In the genomic region with DNA sequence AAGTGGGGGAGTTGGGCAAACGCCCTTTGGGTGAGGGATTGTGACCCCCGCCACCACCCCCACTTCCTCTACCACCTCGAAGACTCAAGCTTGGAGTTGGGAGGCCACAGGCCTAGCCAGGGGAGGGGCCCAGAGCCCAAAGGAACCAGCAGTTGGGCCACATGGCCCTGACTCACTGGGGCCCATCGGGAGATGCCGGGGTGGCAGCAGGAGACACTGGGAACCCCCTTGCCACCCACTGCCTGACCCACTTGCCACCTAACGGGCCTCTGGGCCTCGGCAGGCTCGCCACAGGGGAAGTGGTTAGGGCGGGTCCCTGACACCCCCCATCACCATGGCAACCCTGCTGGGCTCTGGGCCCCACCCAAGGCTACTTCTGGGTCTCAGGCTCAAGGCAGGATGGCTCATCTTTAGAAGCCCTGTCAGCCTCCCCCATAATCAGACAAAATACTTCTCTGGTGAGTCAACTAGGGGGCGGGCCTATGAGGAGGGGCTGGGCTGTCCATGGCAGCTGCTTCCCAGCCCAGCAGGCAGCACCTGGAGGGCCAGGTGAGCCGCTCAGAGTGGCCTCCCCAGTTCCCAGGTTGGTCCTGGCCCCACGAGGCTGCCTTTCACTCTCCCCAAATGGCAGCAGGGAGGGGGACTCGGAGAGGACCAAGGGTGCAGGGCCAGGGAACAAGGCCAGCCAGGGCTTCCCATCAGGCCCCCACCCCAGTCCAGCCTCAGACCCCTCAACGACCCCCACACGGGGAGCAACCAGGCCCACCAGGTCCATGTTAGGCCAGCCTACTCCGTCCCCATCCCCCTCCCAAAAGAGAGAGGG, we compare ENCODE assay signal across 8 cellular contexts. TPM values are rescaled to one million over a fixed set of nuclear protein-coding genes. Genes with fewer than 3 reads are reported as not detected.
DNase-seq lines count a peak whose midpoint lies in the region; ATAC-seq and TF ChIP-seq lines count a peak whose summit lies in the region.

No MANE protein-coding gene starts in this region.

- H3K4me3 ChIP-seq in DOHH2 (ENCODE audit: low read length) (peak overlapping the region; percentile 87), prostate gland (peak overlapping the region; percentile 44 to 45), urinary bladder (ENCODE audit: low read depth, low read length) (peak overlapping the region; percentile 47)

- H3K27me3 ChIP-seq in DOHH2 (ENCODE audit: control insufficient read depth, low read length) (peaks cover 8% of the 10 kb centered on the region; the same call in 1 of the 2 replicates), prostate gland (replicated peaks; ENCODE audit: insufficient read depth) (no peaks in the 10 kb centered on the region)

- no peak overlapping the region for H3K27ac ChIP-seq in DOHH2 (ENCODE audit: low read depth, low read length)
- H3K27ac ChIP-seq in prostate gland, result peak overlapping the region; percentile 83 to 87
- peak overlapping the region; percentile 85 for H3K27ac ChIP-seq in urinary bladder (ENCODE audit: low read depth)

- H3K4me2 ChIP-seq in DOHH2 (ENCODE audit: low read length), result peak overlapping the region; percentile 93

- no peak for TF ChIP-seq CTCF in DOHH2 (IDR thresholded peaks at IDR 0.05; ENCODE audit: low read depth, low read length, poor library complexity, severe bottlenecking)
- no peak for TF ChIP-seq CTCF in prostate gland (IDR thresholded peaks at IDR 0.05)

- H3K9me3 ChIP-seq in DOHH2 (ENCODE audit: control insufficient read depth, insufficient read depth, low read length) (no peaks in the 10 kb centered on the region), prostate gland (no peaks in the 10 kb centered on the region)

- TF ChIP-seq POLR2A in prostate gland (IDR thresholded peaks at IDR 0.05), result peak; percentile 39

- H3K4me1 ChIP-seq in DOHH2 (ENCODE audit: control insufficient read depth, low read length), result peaks cover 39% of the 10 kb centered on the region
- H3K4me1 ChIP-seq in prostate gland (replicated peaks), result no peaks in the 10 kb centered on the region
- H3K4me1 ChIP-seq in urinary bladder (ENCODE audit: insufficient read depth), result no peaks in the 10 kb centered on the region

- intact Hi-C loops in prostate gland (cut with DNase I), result no loop called here

- H3F3A ChIP-seq in DOHH2 (ENCODE audit: control insufficient read depth, insufficient read depth), result no peaks in the 10 kb centered on the region

- DNase-seq in RPMI7951 (ENCODE audit: low read depth) (peak; percentile 94), foreskin melanocyte (peak; percentile 80), prostate gland (ENCODE audit: low spot score) (peak; percentile 45), HuH-7.5 (ENCODE audit: low spot score) (no peak)
- peak; percentile 91 for DNase-seq in activated T-helper 9 cell treated with anti-CD3 and anti-CD28 coated beads, Interleukin-2, amount 50 U/mL, for 16 hours (ENCODE audit: low read depth)

- H3K36me3 ChIP-seq in DOHH2 (ENCODE audit: control insufficient read depth, low read length) (peaks cover 9% of the 10 kb centered on the region), prostate gland (no peaks in the 10 kb centered on the region), urinary bladder (ENCODE audit: insufficient read depth) (peaks cover 2% of the 10 kb centered on the region)

- peaks cover 30% of the 10 kb centered on the region for H3K79me2 ChIP-seq in DOHH2 (ENCODE audit: control insufficient read depth, low read length)

- peak; percentile 24 for ATAC-seq in HG03280 (IDR thresholded peaks at IDR 0.05; ENCODE audit: unreplicated experiment)

- H3K9me2 ChIP-seq in DOHH2 (replicated peaks; ENCODE audit: control insufficient read depth, low read length), result no peaks in the 10 kb centered on the region

- no peaks in the 10 kb centered on the region for H4K20me1 ChIP-seq in DOHH2 (ENCODE audit: control insufficient read depth, insufficient read depth, low read depth, low read length)

- WGBS in prostate gland, result 2% methylated on average over 9 of the region's 16 CpGs
- 2% methylated on average over 16 of the region's 16 CpGs for WGBS in urinary bladder

RNA-seq across cellular contexts. Expression of a gene that starts 5.6 kb away (rescaled TPM):
- 375 and 579 TPM in 2 replicates for total RNA-seq in RPMI7951 (2014; rRNA removed; shearing (Covaris generic))
- total RNA-seq in prostate gland (1,000 to 10,000 TPM; 1,711 to 2,337 TPM), urinary bladder (1,306 TPM)
- polyA plus RNA-seq in urinary bladder, result 6,054 TPM

RNA-seq across cellular contexts. Expression of a gene that starts 10.3 kb away (rescaled TPM):
- total RNA-seq in RPMI7951 (2014; rRNA removed; shearing (Covaris generic)), result 27.6 and 29.8 TPM in 2 replicates
- total RNA-seq in prostate gland (10 to 100 TPM; 61.4 to 66.1 TPM), urinary bladder (25.9 TPM)
- polyA plus RNA-seq in urinary bladder, result 138 TPM

RNA-seq across cellular contexts. Expression of a gene that starts 29.3 kb away (rescaled TPM):
- total RNA-seq in RPMI7951 (2014; rRNA removed; shearing (Covaris generic)), result 2,378 and 3,972 TPM in 2 replicates
- 1,000 to 10,000 TPM; 3,702 to 5,500 TPM for total RNA-seq in prostate gland
- 3,691 TPM for total RNA-seq in urinary bladder
- polyA plus RNA-seq in urinary bladder, result 5,631 TPM

RNA-seq across cellular contexts. Expression of a gene that starts 40.2 kb away (rescaled TPM):
- 12.6 and 14.3 TPM in 2 replicates for total RNA-seq in RPMI7951 (2014; rRNA removed; shearing (Covaris generic))
- total RNA-seq in prostate gland, result 10 to 100 TPM; 36.8 to 70.7 TPM
- 11.9 TPM for total RNA-seq in urinary bladder
- 22.3 TPM for polyA plus RNA-seq in urinary bladder

RNA-seq across cellular contexts. Expression of a gene that starts 42.5 kb away (rescaled TPM):
- total RNA-seq in RPMI7951 (2014; rRNA removed; shearing (Covaris generic)), result 9.6 and 9.8 TPM in 2 replicates
- total RNA-seq in prostate gland (10 to 100 TPM; 25.7 to 56.5 TPM), urinary bladder (13.4 TPM)
- polyA plus RNA-seq in urinary bladder, result 33.4 TPM
